ENCODE assay signal across 1 cellular context in the genomic region with DNA sequence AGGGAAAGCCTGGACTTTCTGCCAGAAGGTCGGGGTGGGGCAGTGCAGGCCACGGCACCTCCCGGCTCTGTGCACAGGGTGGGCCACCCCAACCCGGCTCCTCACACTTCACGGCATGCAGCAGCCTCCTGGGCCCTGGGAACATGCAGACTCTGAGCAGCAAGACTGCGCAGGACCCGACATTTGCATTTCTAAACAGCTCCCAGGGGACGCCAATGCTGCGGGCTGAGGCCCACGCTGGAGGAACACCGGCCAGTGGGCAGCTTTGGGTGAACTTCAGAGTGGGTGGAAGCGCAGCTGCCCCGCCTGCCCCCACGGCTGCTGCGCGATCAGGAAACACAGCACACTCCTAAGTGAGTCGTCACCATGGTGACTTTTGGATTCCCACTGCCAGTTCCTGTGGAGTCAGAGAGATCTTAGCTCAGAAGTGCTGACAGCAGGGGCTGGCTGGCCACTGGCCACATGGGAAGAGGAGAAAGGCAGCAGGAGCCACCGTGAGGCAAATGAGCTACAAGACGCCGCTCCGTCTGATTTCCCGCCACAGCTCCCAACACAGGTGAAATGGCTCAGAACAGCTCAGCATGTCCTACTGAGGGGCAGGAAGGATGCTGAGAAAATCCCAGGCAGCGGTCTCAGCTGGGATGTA.
TF ChIP-seq lines count a peak whose summit lies in the region.

No MANE protein-coding gene starts in this region.

TF ChIP-seq in K562, 482 proteins besides CTCF, POLR2A, EP300 and RAD21 (continued from another document):
- TF ChIP-seq CREB3 (tag; conservative IDR thresholded peaks at IDR 0.05; ENCODE audit: low read depth) (no peak), RBM15 (IDR thresholded peaks at IDR 0.05; ENCODE audit: insufficient read depth, low read length) (no peak), HOXB6 (CRISPR knock-in tag; IDR thresholded peaks at IDR 0.05; ENCODE audit: borderline replicate concordance) (no peak), ZBTB33 (CRISPR knock-in tag; IDR thresholded peaks at IDR 0.05) (peak; percentile 60; the same call in 1 of the 2 replicates), ZNF3 (CRISPR knock-in tag; IDR thresholded peaks at IDR 0.05) (no peak), HDGF (IDR thresholded peaks at IDR 0.05) (no peak), E2F6 (IDR thresholded peaks at IDR 0.05; ENCODE audit: borderline replicate concordance in 1 of 2, extremely low read depth in 1 of 2, insufficient read depth in 1 of 2, insufficient read length in 1 of 2, low read depth in 1 of 2, low read length in 1 of 2, poor library complexity in 1 of 2, severe bottlenecking in 1 of 2) (peak in 1 of 2 experiments; percentile 32)
- TF ChIP-seq, protein P1, sequence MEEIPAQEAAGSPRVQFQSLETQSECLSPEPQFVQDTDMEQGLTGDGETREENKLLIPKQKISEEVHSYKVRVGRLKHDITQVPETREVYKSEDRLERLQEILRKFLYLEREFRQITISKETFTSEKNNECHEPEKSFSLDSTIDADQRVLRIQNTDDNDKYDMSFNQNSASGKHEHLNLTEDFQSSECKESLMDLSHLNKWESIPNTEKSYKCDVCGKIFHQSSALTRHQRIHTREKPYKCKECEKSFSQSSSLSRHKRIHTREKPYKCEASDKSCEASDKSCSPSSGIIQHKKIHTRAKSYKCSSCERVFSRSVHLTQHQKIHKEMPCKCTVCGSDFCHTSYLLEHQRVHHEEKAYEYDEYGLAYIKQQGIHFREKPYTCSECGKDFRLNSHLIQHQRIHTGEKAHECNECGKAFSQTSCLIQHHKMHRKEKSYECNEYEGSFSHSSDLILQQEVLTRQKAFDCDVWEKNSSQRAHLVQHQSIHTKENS (CRISPR knock-in tag; IDR thresholded peaks at IDR 0.05): no peak
